2 cellular contexts compared by ENCODE assay signal in genomic region chr10:100989088-100989487, GRCh38.
TF ChIP-seq lines count a peak whose summit lies in the region.

No MANE protein-coding gene starts in this region.

TF ChIP-seq in A549, 52 proteins besides CTCF, POLR2A, EP300 and RAD21:
- TF ChIP-seq RFX5 (IDR thresholded peaks at IDR 0.05) (no peak), MAX (IDR thresholded peaks at IDR 0.05) (no peak), ZFP36 (IDR thresholded peaks at IDR 0.05; ENCODE audit: borderline replicate concordance, partially characterized antibody) (no peak), FOSL2 (IDR thresholded peaks at IDR 0.05) (no peak), FOSL2 (CRISPR knock-in tag; IDR thresholded peaks at IDR 0.05) (no peak), TFCP2L1 (CRISPR knock-in tag; IDR thresholded peaks at IDR 0.05) (no peak), RNF2 (IDR thresholded peaks at IDR 0.05; ENCODE audit: borderline replicate concordance, low read depth) (no peak), RCOR1 (IDR thresholded peaks at IDR 0.05; ENCODE audit: low read depth, low read length) (no peak), KDM5A (IDR thresholded peaks at IDR 0.05) (no peak), TP53 (CRISPR knock-in tag; IDR thresholded peaks at IDR 0.05) (no peak)

TF ChIP-seq in H1, 55 proteins besides CTCF, POLR2A, EP300 and RAD21:
- TF ChIP-seq RXRA (IDR thresholded peaks at IDR 0.05; ENCODE audit: insufficient read depth, low read depth, low read length) (no peak), POU5F1 (IDR thresholded peaks at IDR 0.05; ENCODE audit: low read depth, low read length) (no peak), CBX8 (IDR thresholded peaks at IDR 0.05; ENCODE audit: borderline replicate concordance, low read depth, low read length) (no peak), TBP (IDR thresholded peaks at IDR 0.05; ENCODE audit: low read depth, low read length) (no peak), TAF7 (optimal IDR thresholded peaks at IDR 0.05; ENCODE audit: borderline replicate concordance, low read depth, low read length) (no peak), E2F6 (IDR thresholded peaks at IDR 0.05) (no peak), EGR1 (IDR thresholded peaks at IDR 0.05; ENCODE audit: borderline replicate concordance, low read depth, low read length) (no peak), HDAC6 (IDR thresholded peaks at IDR 0.05; ENCODE audit: low read depth, low read length) (no peak), RNF2 (IDR thresholded peaks at IDR 0.05; ENCODE audit: borderline replicate concordance, low read depth, low read length, missing control alignments, poor library complexity, severe bottlenecking) (no peak), ZNF274 (IDR thresholded peaks at IDR 0.05; ENCODE audit: borderline replicate concordance, extremely low read depth, low read length) (no peak), RBBP5 (IDR thresholded peaks at IDR 0.05; ENCODE audit: borderline replicate concordance, low read depth, low read length) (no peak), CHD1 (IDR thresholded peaks at IDR 0.05; ENCODE audit: low read depth, low read length) (no peak), CEBPB (IDR thresholded peaks at IDR 0.05; ENCODE audit: low read depth, low read length) (no peak), MAX (IDR thresholded peaks at IDR 0.05) (no peak), BACH1 (IDR thresholded peaks at IDR 0.05; ENCODE audit: low read length) (no peak), SP4 (IDR thresholded peaks at IDR 0.05; ENCODE audit: low read length) (no peak), YY1 (IDR thresholded peaks at IDR 0.05; ENCODE audit: low read depth, low read length) (no peak)
TF ChIP-seq in H1: peak in this region for 0.
